ENCODE assay signal across 1 cellular context in genomic region chr20:35305682-35306556, GRCh38.
A peak's percentile ranks its signal among the peaks of the same experiment; 100 is the strongest.
TF ChIP-seq lines count a peak whose summit lies in the region.

No MANE protein-coding gene starts in this region.

TF ChIP-seq in SK-N-SH treated with all-trans-retinoic acid at 6 μM for 48 hours, 23 proteins besides CTCF, POLR2A, EP300 and RAD21:
- no peak for TF ChIP-seq CREB5 (CRISPR knock-in tag; IDR thresholded peaks at IDR 0.05; ENCODE audit: low read depth)
- no peak for TF ChIP-seq CSRNP3 (CRISPR knock-in tag; IDR thresholded peaks at IDR 0.05)
- TF ChIP-seq ARNTL (CRISPR knock-in tag; IDR thresholded peaks at IDR 0.05; ENCODE audit: borderline replicate concordance, low read depth), result no peak
- no peak for TF ChIP-seq ZNF565 (CRISPR knock-in tag; conservative IDR thresholded peaks at IDR 0.05; ENCODE audit: low read depth)
- TF ChIP-seq ZC3H10 (CRISPR knock-in tag; IDR thresholded peaks at IDR 0.05), result peak; percentile 49; the same call in 1 of the 2 replicates
- no peak for TF ChIP-seq ZNF70 (CRISPR knock-in tag; IDR thresholded peaks at IDR 0.05)
- TF ChIP-seq ISL1 (CRISPR knock-in tag; IDR thresholded peaks at IDR 0.05), result peak; percentile 48
- TF ChIP-seq ZFP30 (CRISPR knock-in tag; IDR thresholded peaks at IDR 0.05), result no peak
- no peak for TF ChIP-seq SNAI2 (CRISPR knock-in tag; IDR thresholded peaks at IDR 0.05)
- no peak; the same call in 1 of the 2 replicates for TF ChIP-seq TOX (CRISPR knock-in tag; IDR thresholded peaks at IDR 0.05; ENCODE audit: borderline replicate concordance)
- TF ChIP-seq ESRRG (CRISPR knock-in tag; IDR thresholded peaks at IDR 0.05), result no peak
- no peak for TF ChIP-seq BACH2 (CRISPR knock-in tag; IDR thresholded peaks at IDR 0.05; ENCODE audit: borderline replicate concordance)
- TF ChIP-seq POU6F1 (CRISPR knock-in tag; IDR thresholded peaks at IDR 0.05; ENCODE audit: borderline replicate concordance, low read depth), result peak; percentile 81; the same call in 1 of the 2 replicates
- TF ChIP-seq OSR1 (CRISPR knock-in tag; IDR thresholded peaks at IDR 0.05), result peak; percentile 94; the same call in 1 of the 2 replicates
- TF ChIP-seq CSDC2 (CRISPR knock-in tag; IDR thresholded peaks at IDR 0.05), result peak; percentile 64
- TF ChIP-seq RARB (CRISPR knock-in tag; IDR thresholded peaks at IDR 0.05), result no peak
- peak; percentile 81 for TF ChIP-seq ZFP3 (CRISPR knock-in tag; IDR thresholded peaks at IDR 0.05)
